In the genomic region with DNA sequence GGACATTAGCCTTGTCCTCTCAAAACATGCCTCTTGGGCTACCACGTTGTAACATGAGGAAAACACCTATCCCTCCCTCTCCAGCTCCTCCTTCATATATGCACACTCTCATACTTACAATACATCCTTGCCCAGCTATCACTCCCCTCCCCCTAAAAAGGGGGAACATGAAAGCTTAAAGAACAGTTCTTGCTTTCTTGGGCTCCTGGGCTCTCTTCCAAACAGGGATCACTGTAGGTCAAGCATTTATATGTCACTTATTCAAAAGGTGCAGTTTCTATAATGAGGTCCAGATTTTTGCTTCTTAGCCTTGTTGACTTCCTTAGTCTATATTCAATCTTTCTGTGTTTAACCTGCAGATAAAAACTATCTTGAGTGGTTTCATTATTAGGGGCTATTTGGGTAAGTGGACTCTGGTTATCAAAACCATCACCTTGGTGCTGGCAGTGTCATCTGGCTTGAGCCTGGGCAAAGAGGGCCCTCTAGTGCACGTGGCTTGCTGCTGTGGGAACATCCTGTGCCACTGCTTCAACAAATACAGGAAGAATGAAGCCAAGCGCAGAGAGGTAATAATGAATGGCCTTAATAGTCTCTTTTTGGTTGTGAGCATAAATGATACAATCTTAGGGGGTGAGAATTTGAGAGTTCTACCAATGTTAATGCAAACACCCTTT, we compare ENCODE assay signal across 8 cellular contexts.
DNase-seq lines count a peak whose midpoint lies in the region; ATAC-seq and TF ChIP-seq lines count a peak whose summit lies in the region.

No MANE protein-coding gene starts in this region.

- DNase-seq in HK-2 (ENCODE audit: unreplicated experiment) = peak; percentile 26
- peak; percentile 72 for DNase-seq in left kidney (ENCODE audit: low read depth, low spot score)
- DNase-seq in epidermal melanocyte (ENCODE audit: insufficient read length, low spot score) = no peak
- DNase-seq in NOMO-1 treated with dmso at 0.1 percent for 144 hours (lab: John Stamatoyannopoulos, UW; ENCODE audit: unreplicated experiment) = no peak

- no peak overlapping the region for H3K4me3 ChIP-seq in WI38 (ENCODE audit: low read depth, low read length)

- TF ChIP-seq CTCF in GM12872 (IDR thresholded peaks at IDR 0.05; ENCODE audit: insufficient read depth, low read depth, low read length) (peak; percentile 49), WI38 (IDR thresholded peaks at IDR 0.05; ENCODE audit: low read depth, low read length) (0 out of 2 replicates have a peak, but pooled peaks have one; percentile 10)

- no peak for ATAC-seq in HG03457 (IDR thresholded peaks at IDR 0.05; ENCODE audit: unreplicated experiment)
- no peak for ATAC-seq in HG03159 (IDR thresholded peaks at IDR 0.05; ENCODE audit: unreplicated experiment)

Comparison
In these comparisons a context has a peak if more than half of its experiments do, and no peak if none do; other contexts are left out.
1. DNase-seq: peak in HK-2 (single experiment) and left kidney (single experiment); none in epidermal melanocyte (single experiment) and NOMO-1 treated with dmso at 0.1 percent for 144 hours (single experiment).